8 cellular contexts compared by ENCODE assay signal in the genomic region with DNA sequence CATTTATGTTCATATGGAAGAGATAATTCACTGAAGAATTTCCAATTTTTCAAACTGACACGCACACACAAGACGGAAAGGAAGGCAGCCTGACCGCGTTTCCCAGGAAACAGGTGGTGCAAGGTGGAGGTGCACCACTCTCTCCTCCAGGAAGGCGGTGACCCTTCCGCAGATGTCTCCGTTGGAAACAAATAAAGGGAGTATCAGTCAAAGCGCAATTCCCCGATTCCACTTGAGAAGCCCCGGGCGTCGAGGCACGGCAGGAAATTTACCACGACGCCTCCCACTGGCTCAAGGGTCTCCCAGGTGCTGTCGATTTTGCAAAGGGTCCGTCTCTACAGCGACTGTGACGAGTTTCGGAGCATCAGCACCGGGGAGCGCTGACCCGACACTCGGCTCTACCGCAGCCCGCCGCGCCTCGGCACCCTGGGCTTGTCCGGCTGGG. TPM values are rescaled to one million over a fixed set of nuclear protein-coding genes. Genes with fewer than 3 reads are reported as not detected.
DNase-seq lines count a peak whose midpoint lies in the region; ATAC-seq and TF ChIP-seq lines count a peak whose summit lies in the region.

No MANE protein-coding gene starts in this region.

- H3K27me3 ChIP-seq in left ventricle myocardium inferior (ENCODE audit: low read depth) (no peaks in the 10 kb centered on the region), WERI-Rb-1 (ENCODE audit: insufficient read depth, low read depth, severe bottlenecking) (no peaks in the 10 kb centered on the region), hepatocyte (no peaks in the 10 kb centered on the region)

- H3K9me2 ChIP-seq in hepatocyte (replicated peaks; ENCODE audit: insufficient read depth) = no peaks in the 10 kb centered on the region

- H3K27ac ChIP-seq in left ventricle myocardium inferior (replicated peaks) = peak overlapping the region; percentile 91
- H3K27ac ChIP-seq in WERI-Rb-1 = no peak overlapping the region
- peak overlapping the region; percentile 65 for H3K27ac ChIP-seq in hepatocyte
- H3K27ac ChIP-seq in skin epidermis = peak overlapping the region in 14 of 21 experiments; percentile 32 to 91 (median 80)

- H2AFZ ChIP-seq in hepatocyte = peak overlapping the region; percentile 86

- no peaks in the 10 kb centered on the region for H4K20me1 ChIP-seq in hepatocyte (ENCODE audit: insufficient read depth, poor library complexity, severe bottlenecking)

- intact Hi-C loops in left ventricle myocardium inferior (cut with micrococcal nuclease) = no loop called here
- intact Hi-C loops in cardiac septum (cut with DNase I) = loop anchor here (5.0 kb wide), 2 partner anchors 53 to 288 kb away; a partner anchor contains a TSS

- 1% methylated on average over 30 of the region's 30 CpGs for WGBS in hepatocyte (ENCODE audit: low lambda C conversion rate, missing lambda C conversion rate)

- H3K4me1 ChIP-seq in left ventricle myocardium inferior (peaks cover 27% of the 10 kb centered on the region), hepatocyte (ENCODE audit: insufficient read depth) (peaks cover 8% of the 10 kb centered on the region)

- TF ChIP-seq CTCF in left ventricle myocardium inferior (IDR thresholded peaks at IDR 0.05; ENCODE audit: borderline replicate concordance) = no peak
- no peak for TF ChIP-seq CTCF in WERI-Rb-1 (IDR thresholded peaks at IDR 0.05; ENCODE audit: low read depth, low read length)
- no peak for TF ChIP-seq CTCF in hepatocyte (IDR thresholded peaks at IDR 0.05; ENCODE audit: poor library complexity)

- H3K4me2 ChIP-seq in hepatocyte = peak overlapping the region; percentile 87

- peaks cover 16% of the 10 kb centered on the region for H3K79me2 ChIP-seq in hepatocyte

- no peak for ATAC-seq in GM21737 (IDR thresholded peaks at IDR 0.05; ENCODE audit: unreplicated experiment)
- ATAC-seq in HG02938 (IDR thresholded peaks at IDR 0.05; ENCODE audit: unreplicated experiment) = no peak

- H3K4me3 ChIP-seq in left ventricle myocardium inferior (peak overlapping the region; percentile 86), WERI-Rb-1 (ENCODE audit: low read depth, low read length) (peak overlapping the region; percentile 47), hepatocyte (peak overlapping the region; percentile 81), skin epidermis (peak overlapping the region; percentile 55 to 86 (median 82))

- H3K9me3 ChIP-seq in left ventricle myocardium inferior (replicated peaks) (peaks cover 19% of the 10 kb centered on the region), WERI-Rb-1 (ENCODE audit: severe bottlenecking) (peaks cover 13% of the 10 kb centered on the region), hepatocyte (ENCODE audit: low read depth) (no peaks in the 10 kb centered on the region)

- H3K36me3 ChIP-seq in left ventricle myocardium inferior = no peaks in the 10 kb centered on the region
- peaks cover 23% of the 10 kb centered on the region for H3K36me3 ChIP-seq in WERI-Rb-1
- no peaks in the 10 kb centered on the region for H3K36me3 ChIP-seq in hepatocyte (replicated peaks; ENCODE audit: insufficient read depth, low read depth)

- no peak for DNase-seq in left ventricle myocardium inferior
- no peak for DNase-seq in cardiac septum (ENCODE audit: low spot score)
- DNase-seq in WERI-Rb-1 = no peak
- DNase-seq in hepatocyte (ENCODE audit: low spot score) = peak; percentile 37
- no peak for DNase-seq in activated effector memory CD4-positive, alpha-beta T cell treated with anti-CD3 and anti-CD28 coated beads, Interleukin-2, amount 50 U/mL, for 16 hours

RNA-seq across cellular contexts. Expression of a gene that starts 0.8 kb away (rescaled TPM):
- total RNA-seq in left ventricle myocardium inferior (2.0 TPM), cardiac septum (1.5 TPM), hepatocyte (15.7 and 17.1 TPM in 2 replicates)
- polyA plus RNA-seq in hepatocyte = 10.0 and 10.3 TPM in 2 replicates

RNA-seq across cellular contexts. Expression of a gene that starts 53.6 kb away (rescaled TPM):
- total RNA-seq in left ventricle myocardium inferior (16.9 TPM), cardiac septum (6.6 TPM), hepatocyte (44.2 and 54.5 TPM in 2 replicates)
- 19.3 TPM in 2 replicates for polyA plus RNA-seq in hepatocyte
